13 cellular contexts compared by ENCODE assay signal in genomic region chr1:156241311-156241811, GRCh38. TPM values are rescaled to one million over a fixed set of nuclear protein-coding genes. Genes with fewer than 3 reads are reported as not detected.
DNase-seq lines count a peak whose midpoint lies in the region; TF ChIP-seq lines count a peak whose summit lies in the region.
"Had no signal": no experiment of that assay in that cellular context is flagged by ENCODE, and none has a peak within 500 bp of the region (broad histone marks: within the 10 kb centered on the region; RNA-seq: fewer than 3 reads in every experiment).

No MANE protein-coding gene starts in this region.

- peaks cover 37% of the 10 kb centered on the region for H3K36me3 Mint-ChIP-seq in MCF 10A (ENCODE audit: insufficient read depth, unreplicated experiment)

- H4K20me1 ChIP-seq in mammary epithelial cell (ENCODE audit: insufficient read depth, low read length): no peaks in the 10 kb centered on the region

- no peak for TF ChIP-seq POLR2A in breast epithelium (IDR thresholded peaks at IDR 0.05)

- peak; percentile 91 for DNase-seq in MCF 10A (ENCODE audit: unreplicated experiment)
- no peak for DNase-seq in breast epithelium (ENCODE audit: low spot score in 2 of 2)
- peak; percentile 79 for DNase-seq in mammary epithelial cell
- no peak for DNase-seq in superior temporal gyrus (ENCODE audit: extremely low spot score)
- DNase-seq in posterior vena cava (ENCODE audit: low spot score): no peak
- DNase-seq: activated CD4-positive, alpha-beta T cell treated with anti-CD3 and anti-CD28 coated beads, Interleukin-2, amount 50 U/mL, for 48 hours; heart right ventricle; naive B cell; NCI-H2171; stimulated activated CD4-positive, alpha-beta T cell treated with anti-CD3 and anti-CD28 coated beads, Interleukin-4, amount 100 ng/mL, for 1 hour; trophoblast cell had no signal

- no peak overlapping the region for H3K4me3 Mint-ChIP-seq in MCF 10A (ENCODE audit: unreplicated experiment)
- H3K4me3 Mint-ChIP-seq: naive B cell had no signal

- CTCF ChIA-PET in MCF 10A (lab: Yijun Ruan, JAX) (interaction anchor here (1.2 to 3.5 kb wide), 2 partner anchors 16 to 151 kb away, joined by 5 to 19 read pairs; no protein-coding TSS in a partner anchor), mammary epithelial cell (lab: Charles Lee; ENCODE audit: low non-redundant PET) (no interaction called here)

- peaks cover 22% of the 10 kb centered on the region for H3K4me1 Mint-ChIP-seq in MCF 10A (ENCODE audit: insufficient read depth, unreplicated experiment)

- POLR2A ChIA-PET in MCF 10A (lab: Yijun Ruan, JAX): interaction anchor here (0.7 to 2.5 kb wide), 13 partner anchors 8 to 99 kb away, joined by 3 to 14 read pairs (median 4); partner anchors contain the start of gene PMF1

- 32% methylated on average over 13 of the region's 15 CpGs for WGBS in mammary epithelial cell (ENCODE audit: low coverage, missing lambda C conversion rate)

- H3K27ac ChIP-seq in breast epithelium (no peak overlapping the region), mammary epithelial cell (ENCODE audit: insufficient read depth, low read depth, low read length) (no peak overlapping the region), temporal lobe (ENCODE audit: low read depth, low read length) (peak overlapping the region; percentile 12)
- H3K27ac ChIP-seq: heart right ventricle, SJSA1 had no signal

- H3K27ac Mint-ChIP-seq in MCF 10A (ENCODE audit: low read depth, unreplicated experiment): peak overlapping the region; percentile 42
- H3K27ac Mint-ChIP-seq: naive B cell had no signal

- in situ Hi-C loops in mammary epithelial cell (cut with MboI; ENCODE audit: low sequenced_read_pairs in 2 of 2): no loop called here

- H2AFZ ChIP-seq in mammary epithelial cell (ENCODE audit: low read depth, low read length): no peak overlapping the region

- H3K27me3 ChIP-seq in breast epithelium (no peaks in the 10 kb centered on the region), mammary epithelial cell (ENCODE audit: insufficient read depth, low read length) (no peaks in the 10 kb centered on the region)

- dilution Hi-C loops in mammary epithelial cell (cut with HindIII; ENCODE audit: low sequenced_read_pairs): no loop called here

- peak overlapping the region; percentile 15 for H3K4me2 ChIP-seq in mammary epithelial cell (ENCODE audit: insufficient read depth, low read depth, low read length)

- H3K4me3 ChIP-seq in breast epithelium (no peak overlapping the region), mammary epithelial cell (replicated peaks in 1 of 3; ENCODE audit: insufficient read depth in 1 of 3, low read depth in 2 of 3, low read length in 3 of 3) (no peak overlapping the region)
- H3K4me3 ChIP-seq: heart right ventricle, SJSA1 had no signal

- H3K4me1 ChIP-seq in breast epithelium (no peaks in the 10 kb centered on the region), mammary epithelial cell (ENCODE audit: insufficient read depth, low read length) (peaks cover 16% of the 10 kb centered on the region)

- TF ChIP-seq CTCF in MCF 10A (IDR thresholded peaks at IDR 0.05; ENCODE audit: unreplicated experiment) (no peak), breast epithelium (IDR thresholded peaks at IDR 0.05) (no peak), mammary epithelial cell (conservative IDR thresholded peaks at IDR 0.05 in 1 of 2, IDR thresholded peaks at IDR 0.05 in 1 of 2; ENCODE audit: extremely low read depth in 1 of 2, insufficient read depth in 1 of 2, low read depth in 1 of 2, low read length in 2 of 2) (no peak)

- H3K9me3 Mint-ChIP-seq in MCF 10A (ENCODE audit: unreplicated experiment): no peaks in the 10 kb centered on the region
- H3K9me3 Mint-ChIP-seq: naive B cell had no signal

- H3K36me3 ChIP-seq in breast epithelium (no peaks in the 10 kb centered on the region), mammary epithelial cell (ENCODE audit: insufficient read depth, low read length) (peaks cover 4% of the 10 kb centered on the region)

- H3K9me3 ChIP-seq in breast epithelium (no peaks in the 10 kb centered on the region), mammary epithelial cell (replicated peaks; ENCODE audit: insufficient read depth, low read length) (no peaks in the 10 kb centered on the region)
- H3K9me3 ChIP-seq: heart right ventricle, SJSA1 had no signal

- BruUV-seq in MCF 10A (replicated peaks; lab: Mats Ljungman, UMichigan) (no TSS peak), mammary epithelial cell (replicated peaks; lab: Mats Ljungman, UMichigan) (no TSS peak)

- H3K27me3 Mint-ChIP-seq in MCF 10A (ENCODE audit: insufficient read depth, unreplicated experiment): no peaks in the 10 kb centered on the region

- intact Hi-C loops in MCF 10A (cut with micrococcal nuclease) (no loop called here), breast epithelium (cut with DNase I; ENCODE audit: low total_unique reads) (no loop called here), mammary epithelial cell (cut with micrococcal nuclease) (no loop called here), posterior vena cava (cut with DNase I) (no loop called here)

- H3K9ac ChIP-seq in mammary epithelial cell (ENCODE audit: insufficient read depth, low read length): no peak overlapping the region

- no peaks in the 10 kb centered on the region for H3K79me2 ChIP-seq in mammary epithelial cell (ENCODE audit: insufficient read depth, low read length)

RNA-seq across cellular contexts. Expression of gene BGLAP, which starts 0.6 kb away (rescaled TPM):
- total RNA-seq in MCF 10A (2022): 1.9 and 2.6 TPM in 2 replicates
- 1 to 10 TPM in 1 of 3 donors, under 1 TPM in 2; 0.32 to 2.9 (median 0.98) TPM for total RNA-seq in breast epithelium
- not detected for total RNA-seq in mammary epithelial cell
- polyA plus RNA-seq in mammary epithelial cell: 0.29 TPM
- not detected for polyA minus RNA-seq in mammary epithelial cell
- total RNA-seq in temporal lobe: 0.25 TPM
- under 1 TPM in 1 of 2 donors, not detected in 1; 0.71 TPM for total RNA-seq in posterior vena cava
- total RNA-seq: SJSA1 had no signal

RNA-seq across cellular contexts. Expression of gene PAQR6, which starts 6.5 kb away (rescaled TPM):
- total RNA-seq in MCF 10A (2022): 21.5 and 29.2 TPM in 2 replicates
- total RNA-seq in breast epithelium: 1 to 10 TPM; 1.8 to 3.9 (median 2.5) TPM
- 1 to 10 TPM; 2.8 to 7.6 TPM for total RNA-seq in mammary epithelial cell
- 1.6 TPM for polyA plus RNA-seq in mammary epithelial cell
- polyA minus RNA-seq in mammary epithelial cell: 1.2 TPM
- 4.7 TPM for total RNA-seq in temporal lobe
- total RNA-seq in posterior vena cava: 1 to 10 TPM in 1 of 2 donors, under 1 TPM in 1; 0.43 to 1.9 TPM

RNA-seq across cellular contexts. Expression of gene PMF1, which starts 28.6 kb away (rescaled TPM):
- total RNA-seq in MCF 10A (2022): 51.0 and 77.7 TPM in 2 replicates
- total RNA-seq in breast epithelium: 10 to 100 TPM; 41.4 to 75.2 (median 60.3) TPM
- total RNA-seq in mammary epithelial cell: 10 to 100 TPM; 23.8 to 33.2 TPM
- 53.0 TPM for polyA plus RNA-seq in mammary epithelial cell
- polyA minus RNA-seq in mammary epithelial cell: 15.9 TPM
- 29.0 TPM for total RNA-seq in temporal lobe
- 10 to 100 TPM; 31.8 to 34.6 TPM for total RNA-seq in posterior vena cava

RNA-seq across cellular contexts. Expression of gene SMG5, which starts 41.3 kb away (rescaled TPM):
- 118 and 140 TPM in 2 replicates for total RNA-seq in MCF 10A (2022)
- 10 to 100 TPM; 35.7 to 67.8 (median 54.7) TPM for total RNA-seq in breast epithelium
- total RNA-seq in mammary epithelial cell: 10 to 100 TPM; 74.5 to 76.7 TPM
- 25.5 TPM for polyA plus RNA-seq in mammary epithelial cell
- 46.2 TPM for polyA minus RNA-seq in mammary epithelial cell
- 27.5 TPM for total RNA-seq in temporal lobe
- total RNA-seq in posterior vena cava: 10 to 100 TPM; 44.0 to 50.9 TPM

RNA-seq across cellular contexts. Expression of gene TMEM79, which starts 42.8 kb away (rescaled TPM):
- total RNA-seq in MCF 10A (2022) (8.1 and 12.5 TPM in 2 replicates), breast epithelium (1 to 10 TPM; 1.3 to 7.8 (median 4.9) TPM), mammary epithelial cell (10 to 100 TPM in 1 of 2 donors, 1 to 10 TPM in 1; 5.0 to 18.4 TPM), temporal lobe (0.98 TPM), posterior vena cava (1 to 10 TPM; 1.6 to 2.7 TPM)
- polyA plus RNA-seq in mammary epithelial cell: 26.2 TPM
- polyA minus RNA-seq in mammary epithelial cell: 31.2 TPM

Comparison
In these comparisons a context has a peak if more than half of its experiments do, and no peak if none do; other contexts are left out.
1. DNase-seq: peak in MCF 10A (single experiment) and mammary epithelial cell (single experiment); none in breast epithelium (0 of 2), superior temporal gyrus (single experiment) and posterior vena cava (single experiment).